In genomic region chr10:43210556-43210955, GRCh38 we compare ENCODE assay signal across 21 cellular contexts. TPM values are rescaled to one million over a fixed set of nuclear protein-coding genes. Genes with fewer than 3 reads are reported as not detected.
DNase-seq lines count a peak whose midpoint lies in the region; ATAC-seq, FAIRE-seq and TF ChIP-seq lines count a peak whose summit lies in the region.
"Had no signal": no experiment of that assay in that cellular context is flagged by ENCODE, and none has a peak within 500 bp of the region (broad histone marks: within the 10 kb centered on the region; RNA-seq: fewer than 3 reads in every experiment).

No MANE protein-coding gene starts in this region.

- FAIRE-seq in HTR-8/SVneo (lab: Jason Lieb, UNC): no peak

- TF ChIP-seq CTCF in RWPE2 (IDR thresholded peaks at IDR 0.05; ENCODE audit: poor library complexity, severe bottlenecking): no peak
- no peak for TF ChIP-seq CTCF in smooth muscle cell (IDR thresholded peaks at IDR 0.05; ENCODE audit: borderline replicate concordance, insufficient read depth, poor library complexity, severe bottlenecking)

- no peaks in the 10 kb centered on the region for H4K20me1 ChIP-seq in smooth muscle cell (ENCODE audit: low read depth)

- WGBS in smooth muscle cell (ENCODE audit: low lambda C conversion rate): 71% methylated on average over 6 of the region's 6 CpGs

- H3F3A ChIP-seq in smooth muscle cell (ENCODE audit: low read depth): no peaks in the 10 kb centered on the region

- H3K4me1 Mint-ChIP-seq in activated T-cell treated with anti-CD3 and anti-CD28 coated beads, Interleukin-2, amount 50 U/mL, for 24 hours (ENCODE audit: low read depth): peaks cover 2% of the 10 kb centered on the region
- H3K4me1 Mint-ChIP-seq in activated T-cell treated with anti-CD3 and anti-CD28 coated beads, Interleukin-2, amount 50 U/mL, for 72 hours (ENCODE audit: low read depth): no peaks in the 10 kb centered on the region

- peak; percentile 23 for DNase-seq in activated T-cell treated with anti-CD3 and anti-CD28 coated beads, Interleukin-2, amount 50 U/mL, for 24 hours
- no peak for DNase-seq in activated T-cell treated with anti-CD3 and anti-CD28 coated beads, Interleukin-2, amount 50 U/mL, for 72 hours
- DNase-seq in RWPE2 (ENCODE audit: low spot score) (peak; percentile 45), left ventricle myocardium superior (peak; percentile 17), sciatic nerve (ENCODE audit: low spot score) (peak; percentile 47), HTR-8/SVneo (ENCODE audit: insufficient read length, low spot score) (no peak), smooth muscle cell (lab: John Stamatoyannopoulos, UW; ENCODE audit: unreplicated experiment) (no peak)
- DNase-seq: C1 segment of cervical spinal cord; NCI-H1417; NCI-H524; stimulated activated CD4-positive, alpha-beta T cell treated with anti-CD3 and anti-CD28 coated beads, Interleukin-12 subunit alpha, Interleukin-12 subunit beta, amount 100 ng/mL, for 4 hours; stimulated activated CD8-positive, alpha-beta memory T cell treated with anti-CD3 and anti-CD28 coated beads, Interleukin-4, amount 100 ng/mL, for 48 hours; substantia nigra; T1000; uterus had no signal

- H2AFZ ChIP-seq in smooth muscle cell (ENCODE audit: low read depth): no peak overlapping the region

- H3K9me3 ChIP-seq in RWPE2 (ENCODE audit: severe bottlenecking) (no peaks in the 10 kb centered on the region), smooth muscle cell (replicated peaks; ENCODE audit: low read depth) (no peaks in the 10 kb centered on the region)
- H3K9me3 ChIP-seq: prostate gland, uterus had no signal

- H3K4me2 ChIP-seq in smooth muscle cell: no peak overlapping the region

- H3K36me3 ChIP-seq in RWPE2 (ENCODE audit: low read depth) (no peaks in the 10 kb centered on the region), smooth muscle cell (ENCODE audit: low read depth) (no peaks in the 10 kb centered on the region)
- H3K36me3 ChIP-seq: cardiac muscle cell, prostate gland, uterus had no signal

- no peaks in the 10 kb centered on the region for H3K9me3 Mint-ChIP-seq in activated T-cell treated with anti-CD3 and anti-CD28 coated beads, Interleukin-2, amount 50 U/mL, for 24 hours
- H3K9me3 Mint-ChIP-seq in activated T-cell treated with anti-CD3 and anti-CD28 coated beads, Interleukin-2, amount 50 U/mL, for 72 hours: no peaks in the 10 kb centered on the region

- no peaks in the 10 kb centered on the region for H3K36me3 Mint-ChIP-seq in activated T-cell treated with anti-CD3 and anti-CD28 coated beads, Interleukin-2, amount 50 U/mL, for 24 hours (ENCODE audit: low read depth)
- no peaks in the 10 kb centered on the region for H3K36me3 Mint-ChIP-seq in activated T-cell treated with anti-CD3 and anti-CD28 coated beads, Interleukin-2, amount 50 U/mL, for 72 hours (ENCODE audit: insufficient read depth in 2 of 2)

- H3K27ac ChIP-seq in RWPE2 (ENCODE audit: poor library complexity, severe bottlenecking) (no peak overlapping the region), smooth muscle cell (ENCODE audit: low read depth) (no peak overlapping the region)
- H3K27ac ChIP-seq: cardiac muscle cell, prostate gland, uterus had no signal

- H3K4me3 Mint-ChIP-seq in activated T-cell treated with anti-CD3 and anti-CD28 coated beads, Interleukin-2, amount 50 U/mL, for 24 hours: no peak overlapping the region
- H3K4me3 Mint-ChIP-seq in activated T-cell treated with anti-CD3 and anti-CD28 coated beads, Interleukin-2, amount 50 U/mL, for 72 hours: no peak overlapping the region

- no peak overlapping the region for H3K9ac ChIP-seq in smooth muscle cell (ENCODE audit: low read depth)

- H3K27me3 ChIP-seq in RWPE2 (ENCODE audit: insufficient read depth, poor library complexity, severe bottlenecking): no peaks in the 10 kb centered on the region
- peaks cover 7% of the 10 kb centered on the region for H3K27me3 ChIP-seq in smooth muscle cell (ENCODE audit: low read depth)
- H3K27me3 ChIP-seq: cardiac muscle cell, dorsolateral prefrontal cortex, uterus had no signal

- ATAC-seq in activated T-cell treated with anti-CD3 and anti-CD28 coated beads, Interleukin-2, amount 50 U/mL, for 72 hours (replicated peaks in 1 of 2): no peak
- ATAC-seq in RWPE2 (ENCODE audit: low read depth) (no peak; the same call in 2 of the 3 replicates), left ventricle myocardium superior (no peak), sciatic nerve (no peak), GM18907 (IDR thresholded peaks at IDR 0.05; ENCODE audit: unreplicated experiment) (no peak)

- no peak overlapping the region for H3K27ac Mint-ChIP-seq in activated T-cell treated with anti-CD3 and anti-CD28 coated beads, Interleukin-2, amount 50 U/mL, for 24 hours
- H3K27ac Mint-ChIP-seq in activated T-cell treated with anti-CD3 and anti-CD28 coated beads, Interleukin-2, amount 50 U/mL, for 72 hours: no peak overlapping the region

- intact Hi-C loops in left ventricle myocardium superior (cut with micrococcal nuclease): no loop called here
- intact Hi-C loops in sciatic nerve (cut with DNase I): no loop called here

- no peak overlapping the region for H3K4me3 ChIP-seq in RWPE2 (ENCODE audit: severe bottlenecking)
- no peak overlapping the region for H3K4me3 ChIP-seq in smooth muscle cell
- H3K4me3 ChIP-seq: cardiac muscle cell, dorsolateral prefrontal cortex, prostate gland, uterus had no signal

- no peaks in the 10 kb centered on the region for H3K27me3 Mint-ChIP-seq in activated T-cell treated with anti-CD3 and anti-CD28 coated beads, Interleukin-2, amount 50 U/mL, for 24 hours
- H3K27me3 Mint-ChIP-seq in activated T-cell treated with anti-CD3 and anti-CD28 coated beads, Interleukin-2, amount 50 U/mL, for 72 hours (ENCODE audit: low read depth): no peaks in the 10 kb centered on the region

- no peaks in the 10 kb centered on the region for H3K79me2 ChIP-seq in smooth muscle cell (ENCODE audit: low read depth)

- no peaks in the 10 kb centered on the region for H3K4me1 ChIP-seq in RWPE2 (ENCODE audit: insufficient read depth, poor library complexity, severe bottlenecking)
- H3K4me1 ChIP-seq in smooth muscle cell (ENCODE audit: low read depth): no peaks in the 10 kb centered on the region
- H3K4me1 ChIP-seq: prostate gland, uterus had no signal

RNA-seq across cellular contexts. Expression of gene RASGEF1A, which starts 56.3 kb away (rescaled TPM):
- total RNA-seq in activated T-cell treated with anti-CD3 and anti-CD28 coated beads, Interleukin-2, amount 50 U/mL, for 72 hours: 1 to 10 TPM; 1.7 TPM
- 2.7 TPM for total RNA-seq in left ventricle myocardium superior
- total RNA-seq in sciatic nerve: 21.7 TPM
- 5.9 and 8.9 TPM in 2 replicates for total RNA-seq in smooth muscle cell
- 7.7 and 7.9 TPM in 2 replicates for polyA plus RNA-seq in smooth muscle cell
- total RNA-seq: A673, RPMI7951 had no signal

Comparison
In these comparisons a context has a peak if more than half of its experiments do, and no peak if none do; other contexts are left out.
1. DNase-seq: peak in activated T-cell treated with anti-CD3 and anti-CD28 coated beads, Interleukin-2, amount 50 U/mL, for 24 hours (single experiment), RWPE2 (single experiment), left ventricle myocardium superior (single experiment) and sciatic nerve (single experiment); none in activated T-cell treated with anti-CD3 and anti-CD28 coated beads, Interleukin-2, amount 50 U/mL, for 72 hours (0 of 2), HTR-8/SVneo (single experiment) and smooth muscle cell (single experiment).